21 cellular contexts compared by ENCODE assay signal in the genomic region with DNA sequence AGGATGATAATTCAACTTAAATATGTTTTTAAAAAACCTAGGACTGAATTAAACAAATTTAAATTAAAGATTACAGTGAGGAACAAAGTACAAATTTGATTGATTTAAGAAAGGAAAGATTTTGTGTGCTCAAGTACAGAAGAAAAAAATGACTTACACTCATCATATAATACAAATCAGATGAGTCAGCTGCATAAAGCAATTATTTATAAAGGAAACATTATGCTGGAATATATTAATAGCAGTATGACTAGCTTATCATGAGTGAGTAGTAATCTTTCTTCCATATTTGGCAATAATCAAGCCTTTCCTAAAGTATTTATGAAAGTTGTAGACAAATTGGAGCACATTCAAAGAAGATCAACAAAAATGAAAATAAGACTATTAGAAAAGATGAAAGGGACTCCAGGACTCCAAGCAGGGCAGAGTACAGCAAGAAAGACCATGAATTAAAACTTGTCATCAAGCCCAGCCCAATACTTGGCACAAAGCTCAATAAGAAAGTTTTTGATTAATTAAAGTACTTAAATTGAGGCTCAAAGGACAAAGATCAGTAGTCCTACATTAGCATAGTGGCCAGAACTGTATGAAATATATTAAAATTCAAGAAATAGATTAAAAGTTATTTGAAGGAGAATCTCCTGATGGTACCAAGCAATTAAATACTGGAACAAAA. TPM values are rescaled to one million over a fixed set of nuclear protein-coding genes. Genes with fewer than 3 reads are reported as not detected.
DNase-seq lines count a peak whose midpoint lies in the region; ATAC-seq, FAIRE-seq and TF ChIP-seq lines count a peak whose summit lies in the region.
"Had no signal": no experiment of that assay in that cellular context is flagged by ENCODE, and none has a peak within 500 bp of the region (broad histone marks: within the 10 kb centered on the region; RNA-seq: fewer than 3 reads in every experiment).

No MANE protein-coding gene starts in this region.

- peak overlapping the region; percentile 59 for H3K27ac ChIP-seq in AG04450 (ENCODE audit: low read depth, low read length)
- no peak overlapping the region for H3K27ac ChIP-seq in left lung
- H3K27ac ChIP-seq: A549 had no signal

- no peaks in the 10 kb centered on the region for H3K36me3 ChIP-seq in left lung

- peaks cover 10% of the 10 kb centered on the region for H3K27me3 Mint-ChIP-seq in activated CD8-positive, alpha-beta T cell treated with anti-CD3 and anti-CD28 coated beads for 36 hours

- intact Hi-C loops in left lung (cut with DNase I), result no loop called here
- intact Hi-C loops in activated CD8-positive, alpha-beta T cell treated with anti-CD3 and anti-CD28 coated beads for 36 hours (cut with micrococcal nuclease), result no loop called here

- H3K4me3 Mint-ChIP-seq in activated CD8-positive, alpha-beta T cell treated with anti-CD3 and anti-CD28 coated beads for 36 hours, result no peak overlapping the region
- H3K4me3 Mint-ChIP-seq: activated CD4-positive, alpha-beta memory T cell treated with anti-CD3 and anti-CD28 coated beads, Interleukin-2, amount 10 ng/mL, durations not matched to agents 7 days and 5 days; HFFc6 had no signal

- no peaks in the 10 kb centered on the region for H3K9me3 Mint-ChIP-seq in activated CD8-positive, alpha-beta T cell treated with anti-CD3 and anti-CD28 coated beads for 36 hours
- H3K9me3 Mint-ChIP-seq: activated CD4-positive, alpha-beta memory T cell treated with anti-CD3 and anti-CD28 coated beads, Interleukin-2, amount 10 ng/mL, durations not matched to agents 7 days and 5 days; HFFc6 had no signal

- no peaks in the 10 kb centered on the region for H3K4me1 Mint-ChIP-seq in activated CD8-positive, alpha-beta T cell treated with anti-CD3 and anti-CD28 coated beads for 36 hours (ENCODE audit: low read depth)
- H3K4me1 Mint-ChIP-seq: activated CD4-positive, alpha-beta memory T cell treated with anti-CD3 and anti-CD28 coated beads, Interleukin-2, amount 10 ng/mL, durations not matched to agents 7 days and 5 days had no signal

- H3K27me3 ChIP-seq in AG04450 (ENCODE audit: control insufficient read depth, insufficient read depth, low read length) (no peaks in the 10 kb centered on the region), left lung (no peaks in the 10 kb centered on the region)

- no peak overlapping the region for H3K27ac Mint-ChIP-seq in activated CD8-positive, alpha-beta T cell treated with anti-CD3 and anti-CD28 coated beads for 36 hours
- H3K27ac Mint-ChIP-seq: activated CD4-positive, alpha-beta memory T cell treated with anti-CD3 and anti-CD28 coated beads, Interleukin-2, amount 10 ng/mL, durations not matched to agents 7 days and 5 days; HFFc6 had no signal

- peak; percentile 45 for ATAC-seq in left lung
- no peak for ATAC-seq in HG03442 (IDR thresholded peaks at IDR 0.05; ENCODE audit: unreplicated experiment)
- no peak for ATAC-seq in activated CD8-positive, alpha-beta T cell treated with anti-CD3 and anti-CD28 coated beads for 36 hours
- ATAC-seq: A549, K562, mucosa of descending colon had no signal

- POLR2A ChIA-PET in AG04450 (lab: Yijun Ruan, JAX) (interaction anchor here (0.6 kb wide), 1 partner anchor 209 kb away, joined by 3 read pairs; no protein-coding TSS in a partner anchor), GM10248 (lab: Yijun Ruan, JAX) (no interaction called here)
- POLR2A ChIA-PET in activated CD8-positive, alpha-beta T cell treated with anti-CD3 and anti-CD28 coated beads for 36 hours (lab: Charles Lee), result interaction anchor here (0.7 kb wide), 1 partner anchor 309 kb away, joined by 3 read pairs; no protein-coding TSS in a partner anchor

- H3K4me3 ChIP-seq in AG04450 (ENCODE audit: low read depth, low read length), result no peak overlapping the region
- no peak overlapping the region for H3K4me3 ChIP-seq in left lung
- H3K4me3 ChIP-seq: A549, K562, mucosa of descending colon had no signal

- H3K4me1 ChIP-seq in left lung, result no peaks in the 10 kb centered on the region
- H3K4me1 ChIP-seq: A549 had no signal

- FAIRE-seq in endometrium (lab: Jason Lieb, UNC), result peak; percentile 88
- FAIRE-seq: A549, K562 had no signal

- H3K9me3 ChIP-seq in AG04450 (ENCODE audit: control insufficient read depth, insufficient read depth, low read length) (no peaks in the 10 kb centered on the region), left lung (peaks cover 0 to 2% of the 10 kb centered on the region in 2 donors)
- H3K9me3 ChIP-seq: A549, mucosa of descending colon had no signal

- H3K36me3 Mint-ChIP-seq in activated CD8-positive, alpha-beta T cell treated with anti-CD3 and anti-CD28 coated beads for 36 hours (ENCODE audit: low read depth), result no peaks in the 10 kb centered on the region

- CTCF ChIA-PET in AG04450 (lab: Charles Lee), result interaction anchor here (0.7 to 2.3 kb wide), 4 partner anchors 10 to 1905 kb away, joined by 3 to 12 read pairs (median 8); no protein-coding TSS in a partner anchor
- CTCF ChIA-PET in GM10248 (lab: Yijun Ruan, JAX), result interaction anchor here (1.0 to 1.7 kb wide), 2 partner anchors 10 to 14 kb away, joined by 4 read pairs; no protein-coding TSS in a partner anchor
- CTCF ChIA-PET in activated CD8-positive, alpha-beta T cell treated with anti-CD3 and anti-CD28 coated beads for 36 hours (lab: Charles Lee), result interaction anchor here (0.7 to 1.8 kb wide), 3 partner anchors 18 to 187 kb away, joined by 3 to 6 read pairs (median 3); no protein-coding TSS in a partner anchor

- no peak for TF ChIP-seq CTCF in AG04450 (IDR thresholded peaks at IDR 0.05; ENCODE audit: low read depth, low read length)
- no peak for TF ChIP-seq CTCF in left lung (IDR thresholded peaks at IDR 0.05)
- no peak for TF ChIP-seq CTCF in GM10248 (IDR thresholded peaks at IDR 0.05; ENCODE audit: control extremely low read depth, extremely low read depth, low read depth, missing control alignments)
- no peak for TF ChIP-seq CTCF in activated CD8-positive, alpha-beta T cell treated with anti-CD3 and anti-CD28 coated beads for 36 hours (IDR thresholded peaks at IDR 0.05)

- DNase-seq in AG04450 (ENCODE audit: low read depth, low spot score) (no peak), RKO (ENCODE audit: low spot score) (peak; percentile 5), left lung (no peak), GM10248 (ENCODE audit: extremely low spot score) (no peak), NCI-H1105 (lab: John Stamatoyannopoulos, UW) (no peak)
- DNase-seq in activated CD8-positive, alpha-beta T cell treated with anti-CD3 and anti-CD28 coated beads for 36 hours, result no peak
- DNase-seq: activated CD4-positive, alpha-beta memory T cell treated with anti-CD3 and anti-CD28 coated beads, Interleukin-2, amount 10 ng/mL, durations not matched to agents 7 days and 5 days; amygdala; COR-L47; HFFc6; mucosa of descending colon; OCI-M1; stimulated activated CD4-positive, alpha-beta T cell treated with anti-CD3 and anti-CD28 coated beads, Interleukin-15, amount 100 ng/mL, for 24 hours had no signal

RNA-seq across cellular contexts. Expression of gene CCER1, which starts 32.8 kb away (rescaled TPM):
- polyA plus RNA-seq in AG04450 (2011; rRNA removed), result not detected in 2 replicates
- not detected in 2 replicates for polyA minus RNA-seq in AG04450 (2011; rRNA and poly(A)+ RNA removed)
- total RNA-seq in left lung, result not detected
- not detected for total RNA-seq in activated CD8-positive, alpha-beta T cell treated with anti-CD3 and anti-CD28 coated beads for 36 hours
- total RNA-seq: activated CD4-positive, alpha-beta memory T cell treated with anti-CD3 and anti-CD28 coated beads, Interleukin-2, amount 10 ng/mL, durations not matched to agents 7 days and 5 days; dermis microvascular lymphatic vessel endothelial cell; G401; glomerular endothelial cell; HFFc6; K562; mucosa of descending colon; temporal lobe had no signal
- polyA plus RNA-seq: A549, K562 had no signal
